ENCODE assay signal across 25 cellular contexts in the genomic region with DNA sequence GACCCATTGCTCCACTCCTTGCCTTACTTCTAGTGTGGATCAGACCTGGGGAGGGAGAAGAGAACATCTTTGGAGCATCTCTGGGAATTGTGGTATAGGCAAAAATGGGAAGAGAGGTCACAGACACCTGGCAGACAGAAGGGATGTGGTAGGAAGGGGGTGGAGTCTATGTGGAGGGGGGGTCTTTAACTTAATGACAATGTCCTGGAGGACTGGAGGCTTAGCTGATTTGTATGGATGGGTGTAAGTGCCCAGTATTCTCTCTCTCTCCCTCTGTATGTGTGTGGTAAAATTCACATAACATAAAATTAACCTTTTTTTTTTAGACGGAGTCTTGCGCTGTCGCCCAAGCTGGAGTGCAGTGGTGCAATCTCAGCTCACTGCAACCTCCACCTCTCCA. TPM values are rescaled to one million over a fixed set of nuclear protein-coding genes. Genes with fewer than 3 reads are reported as not detected.
DNase-seq lines count a peak whose midpoint lies in the region; ATAC-seq and TF ChIP-seq lines count a peak whose summit lies in the region.
"Had no signal": no experiment of that assay in that cellular context is flagged by ENCODE, and none has a peak within 500 bp of the region (broad histone marks: within the 10 kb centered on the region; RNA-seq: fewer than 3 reads in every experiment).

No MANE protein-coding gene starts in this region.

- peaks cover 0 to 6% of the 10 kb centered on the region in 2 donors for H3K4me1 ChIP-seq in uterus

- H3K27ac ChIP-seq in uterus, result peak overlapping the region; percentile 98 to 100
- H3K27ac ChIP-seq: pancreas, SJCRH30 had no signal

- H3K36me3 ChIP-seq in uterus, result no peaks in the 10 kb centered on the region
- H3K36me3 ChIP-seq: pancreas, Peyer's patch, right atrium auricular region, SJCRH30, spleen had no signal

- peaks cover 25% of the 10 kb centered on the region for H3K4me1 Mint-ChIP-seq in activated naive CD4-positive, alpha-beta T cell treated with anti-CD3 and anti-CD28 coated beads, Interleukin-2, amount 50 U/mL, for 24 hours
- peaks cover 10% of the 10 kb centered on the region for H3K4me1 Mint-ChIP-seq in activated naive CD4-positive, alpha-beta T cell treated with anti-CD3 and anti-CD28 coated beads for 36 hours (ENCODE audit: low read depth)
- peaks cover 37% of the 10 kb centered on the region for H3K4me1 Mint-ChIP-seq in endothelial cell (ENCODE audit: unreplicated experiment)
- H3K4me1 Mint-ChIP-seq in naive thymus-derived CD8-positive, alpha-beta T cell, result peaks cover 18 to 36% (median 29%) of the 10 kb centered on the region in 4 donors
- peaks cover 25% of the 10 kb centered on the region for H3K4me1 Mint-ChIP-seq in activated T-cell treated with anti-CD3 and anti-CD28 coated beads, Interleukin-2, amount 50 U/mL, for 72 hours (ENCODE audit: low read depth)

- no peaks in the 10 kb centered on the region for H3K9me3 Mint-ChIP-seq in activated naive CD4-positive, alpha-beta T cell treated with anti-CD3 and anti-CD28 coated beads, Interleukin-2, amount 50 U/mL, for 24 hours
- no peaks in the 10 kb centered on the region for H3K9me3 Mint-ChIP-seq in activated naive CD4-positive, alpha-beta T cell treated with anti-CD3 and anti-CD28 coated beads for 36 hours
- no peaks in the 10 kb centered on the region for H3K9me3 Mint-ChIP-seq in endothelial cell (ENCODE audit: unreplicated experiment)
- H3K9me3 Mint-ChIP-seq in naive thymus-derived CD8-positive, alpha-beta T cell, result no peaks in the 10 kb centered on the region
- H3K9me3 Mint-ChIP-seq in activated T-cell treated with anti-CD3 and anti-CD28 coated beads, Interleukin-2, amount 50 U/mL, for 72 hours, result no peaks in the 10 kb centered on the region
- H3K9me3 Mint-ChIP-seq: memory B cell; stimulated activated memory B cell treated with anti-CD40 and anti-IgM and Interleukin-4, amounts not matched to agents 10 μg/mL and 1 μg/mL and 100 μg/mL, for 72 hours had no signal

- H3K9me3 ChIP-seq in uterus, result no peaks in the 10 kb centered on the region
- H3K9me3 ChIP-seq: pancreas, Peyer's patch, right atrium auricular region, SJCRH30, spleen had no signal

- H3K4me3 ChIP-seq in uterus, result no peak overlapping the region
- H3K4me3 ChIP-seq: pancreas, Peyer's patch, right atrium auricular region, SJCRH30, spleen had no signal

- CTCF ChIA-PET in activated naive CD4-positive, alpha-beta T cell treated with anti-CD3 and anti-CD28 coated beads for 36 hours (lab: Charles Lee), result interaction anchor here (1.1 to 2.7 kb wide), 2 partner anchors 9 to 12 kb away, joined by 3 to 18 read pairs; a partner anchor contains a TSS

- no peak for ATAC-seq in naive thymus-derived CD8-positive, alpha-beta T cell
- ATAC-seq in activated T-cell treated with anti-CD3 and anti-CD28 coated beads, Interleukin-2, amount 50 U/mL, for 72 hours (replicated peaks in 1 of 2), result no peak
- ATAC-seq in HG02938 (IDR thresholded peaks at IDR 0.05; ENCODE audit: unreplicated experiment), result no peak
- ATAC-seq: activated CD8-positive, alpha-beta T cell treated with anti-CD3 and anti-CD28 coated beads, Interleukin-2, amount 10 ng/mL, durations not matched to agents 7 days and 5 days; pancreas; stimulated activated memory B cell treated with anti-CD40 and anti-IgM and Interleukin-4, amounts not matched to agents 10 μg/mL and 1 μg/mL and 100 μg/mL, for 72 hours had no signal

- in situ Hi-C loops in KBM-7 (cut with MboI; ENCODE audit: low pct_unique_long_range_greater_than_20kb, low sequenced_read_pairs), result no loop called here

- intact Hi-C loops in activated naive CD4-positive, alpha-beta T cell treated with anti-CD3 and anti-CD28 coated beads for 36 hours (cut with micrococcal nuclease), result no loop called here
- intact Hi-C loops in uterus (cut with DNase I; ENCODE audit: low total_unique reads), result no loop called here

- H3K27ac Mint-ChIP-seq in activated naive CD4-positive, alpha-beta T cell treated with anti-CD3 and anti-CD28 coated beads, Interleukin-2, amount 50 U/mL, for 24 hours, result peak overlapping the region; percentile 49
- no peak overlapping the region for H3K27ac Mint-ChIP-seq in activated naive CD4-positive, alpha-beta T cell treated with anti-CD3 and anti-CD28 coated beads for 36 hours
- H3K27ac Mint-ChIP-seq in endothelial cell (ENCODE audit: unreplicated experiment), result peak overlapping the region; percentile 30
- H3K27ac Mint-ChIP-seq in naive thymus-derived CD8-positive, alpha-beta T cell, result peak overlapping the region in 6 of 10 donors; percentile 13 to 99 (median 92)
- H3K27ac Mint-ChIP-seq in activated T-cell treated with anti-CD3 and anti-CD28 coated beads, Interleukin-2, amount 50 U/mL, for 72 hours, result no peak overlapping the region
- H3K27ac Mint-ChIP-seq: activated CD8-positive, alpha-beta T cell treated with anti-CD3 and anti-CD28 coated beads, Interleukin-2, amount 10 ng/mL, durations not matched to agents 7 days and 5 days; memory B cell; stimulated activated memory B cell treated with anti-CD40 and anti-IgM and Interleukin-4, amounts not matched to agents 10 μg/mL and 1 μg/mL and 100 μg/mL, for 72 hours had no signal

- H3K36me3 Mint-ChIP-seq in activated naive CD4-positive, alpha-beta T cell treated with anti-CD3 and anti-CD28 coated beads, Interleukin-2, amount 50 U/mL, for 24 hours, result no peaks in the 10 kb centered on the region
- no peaks in the 10 kb centered on the region for H3K36me3 Mint-ChIP-seq in activated naive CD4-positive, alpha-beta T cell treated with anti-CD3 and anti-CD28 coated beads for 36 hours (ENCODE audit: low read depth)
- no peaks in the 10 kb centered on the region for H3K36me3 Mint-ChIP-seq in endothelial cell (ENCODE audit: low read depth, unreplicated experiment)
- no peaks in the 10 kb centered on the region for H3K36me3 Mint-ChIP-seq in naive thymus-derived CD8-positive, alpha-beta T cell
- peaks cover 0 to 1% of the 10 kb centered on the region in 2 donors for H3K36me3 Mint-ChIP-seq in activated T-cell treated with anti-CD3 and anti-CD28 coated beads, Interleukin-2, amount 50 U/mL, for 72 hours (ENCODE audit: insufficient read depth in 2 of 2)
- H3K36me3 Mint-ChIP-seq: memory B cell; stimulated activated memory B cell treated with anti-CD40 and anti-IgM and Interleukin-4, amounts not matched to agents 10 μg/mL and 1 μg/mL and 100 μg/mL, for 72 hours had no signal

- POLR2A ChIA-PET in naive thymus-derived CD8-positive, alpha-beta T cell (lab: Charles Lee), result interaction anchor here (0.7 to 1.4 kb wide), 3 partner anchors 9 to 12 kb away, joined by 3 to 7 read pairs (median 4); a partner anchor contains a TSS

- H3K27me3 Mint-ChIP-seq in activated naive CD4-positive, alpha-beta T cell treated with anti-CD3 and anti-CD28 coated beads, Interleukin-2, amount 50 U/mL, for 24 hours, result no peaks in the 10 kb centered on the region
- H3K27me3 Mint-ChIP-seq in activated naive CD4-positive, alpha-beta T cell treated with anti-CD3 and anti-CD28 coated beads for 36 hours (ENCODE audit: low read depth), result no peaks in the 10 kb centered on the region
- H3K27me3 Mint-ChIP-seq in endothelial cell (ENCODE audit: unreplicated experiment), result peaks cover 14% of the 10 kb centered on the region
- H3K27me3 Mint-ChIP-seq in naive thymus-derived CD8-positive, alpha-beta T cell, result no peaks in the 10 kb centered on the region
- no peaks in the 10 kb centered on the region for H3K27me3 Mint-ChIP-seq in activated T-cell treated with anti-CD3 and anti-CD28 coated beads, Interleukin-2, amount 50 U/mL, for 72 hours (ENCODE audit: low read depth)
- H3K27me3 Mint-ChIP-seq: memory B cell; stimulated activated memory B cell treated with anti-CD40 and anti-IgM and Interleukin-4, amounts not matched to agents 10 μg/mL and 1 μg/mL and 100 μg/mL, for 72 hours had no signal

- no peak overlapping the region for H3K4me3 Mint-ChIP-seq in activated naive CD4-positive, alpha-beta T cell treated with anti-CD3 and anti-CD28 coated beads, Interleukin-2, amount 50 U/mL, for 24 hours
- no peak overlapping the region for H3K4me3 Mint-ChIP-seq in activated naive CD4-positive, alpha-beta T cell treated with anti-CD3 and anti-CD28 coated beads for 36 hours
- no peak overlapping the region for H3K4me3 Mint-ChIP-seq in endothelial cell (ENCODE audit: unreplicated experiment)
- H3K4me3 Mint-ChIP-seq in naive thymus-derived CD8-positive, alpha-beta T cell, result no peak overlapping the region
- H3K4me3 Mint-ChIP-seq in activated T-cell treated with anti-CD3 and anti-CD28 coated beads, Interleukin-2, amount 50 U/mL, for 72 hours, result no peak overlapping the region
- H3K4me3 Mint-ChIP-seq: activated CD8-positive, alpha-beta T cell treated with anti-CD3 and anti-CD28 coated beads, Interleukin-2, amount 10 ng/mL, durations not matched to agents 7 days and 5 days; memory B cell; stimulated activated memory B cell treated with anti-CD40 and anti-IgM and Interleukin-4, amounts not matched to agents 10 μg/mL and 1 μg/mL and 100 μg/mL, for 72 hours had no signal

- H3K27me3 ChIP-seq in uterus, result no peaks in the 10 kb centered on the region
- H3K27me3 ChIP-seq: pancreas, Peyer's patch, right atrium auricular region, SJCRH30, spleen had no signal

- TF ChIP-seq CTCF in endothelial cell (IDR thresholded peaks at IDR 0.05; ENCODE audit: unreplicated experiment) (no peak), uterus (IDR thresholded peaks at IDR 0.05) (no peak)

- no peak for TF ChIP-seq POLR2A in uterus (IDR thresholded peaks at IDR 0.05)

- no peak for DNase-seq in activated naive CD4-positive, alpha-beta T cell treated with anti-CD3 and anti-CD28 coated beads for 36 hours
- no peak for DNase-seq in endothelial cell (ENCODE audit: low spot score)
- DNase-seq in naive thymus-derived CD8-positive, alpha-beta T cell, result no peak
- no peak for DNase-seq in uterus
- no peak for DNase-seq in activated T-cell treated with anti-CD3 and anti-CD28 coated beads, Interleukin-2, amount 50 U/mL, for 72 hours
- DNase-seq in KBM-7, result no peak
- DNase-seq: 8988T; activated CD4-positive, alpha-beta T cell treated with anti-CD3 and anti-CD28 coated beads for 1 hour; activated CD8-positive, alpha-beta T cell treated with anti-CD3 and anti-CD28 coated beads, Interleukin-2, amount 10 ng/mL, durations not matched to agents 7 days and 5 days; activated gamma-delta T cell; activated T-cell treated with anti-CD3 and anti-CD28 coated beads for 4 hours; GDM1; NCI-H1694 treated with DMSO at 0.1 percent for 48 hours; NCI-H526 treated with DMSO at 0.1 percent for 48 hours; pancreas; Peyer's patch; SJCRH30; spleen; stimulated activated CD4-positive, alpha-beta T cell treated with anti-CD3 and anti-CD28 coated beads, Interleukin-2, amount 100 ng/mL, for 48 hours; T-helper 1 cell had no signal

RNA-seq across cellular contexts. Expression of a gene that starts 3.1 kb away (rescaled TPM):
- 10 to 100 TPM; 46.5 to 46.6 TPM for total RNA-seq in activated naive CD4-positive, alpha-beta T cell treated with anti-CD3 and anti-CD28 coated beads for 36 hours
- total RNA-seq in endothelial cell (ENCODE audit: unreplicated experiment), result 160 TPM
- 100 to 1,000 TPM; 149 to 156 TPM for total RNA-seq in naive thymus-derived CD8-positive, alpha-beta T cell
- 10 to 100 TPM; 29.2 to 45.1 (median 40.7) TPM for polyA plus RNA-seq in naive thymus-derived CD8-positive, alpha-beta T cell
- total RNA-seq in uterus, result 100 to 1,000 TPM in 1 of 4 donors, 10 to 100 TPM in 3; 17.4 to 121 (median 43.8) TPM
- total RNA-seq in activated T-cell treated with anti-CD3 and anti-CD28 coated beads, Interleukin-2, amount 50 U/mL, for 72 hours, result 10 to 100 TPM; 65.1 to 71.2 TPM

RNA-seq across cellular contexts. Expression of a gene that starts 9.6 kb away (rescaled TPM):
- 10 to 100 TPM; 54.6 to 55.0 TPM for total RNA-seq in activated naive CD4-positive, alpha-beta T cell treated with anti-CD3 and anti-CD28 coated beads for 36 hours
- 29.9 TPM for total RNA-seq in endothelial cell (ENCODE audit: unreplicated experiment)
- 10 to 100 TPM; 42.4 to 45.1 TPM for total RNA-seq in naive thymus-derived CD8-positive, alpha-beta T cell
- polyA plus RNA-seq in naive thymus-derived CD8-positive, alpha-beta T cell, result 10 to 100 TPM in 2 of 3 donors, 1 to 10 TPM in 1; 6.2 to 23.7 (median 13.5) TPM
- total RNA-seq in uterus, result 10 to 100 TPM in 3 of 4 donors, 1 to 10 TPM in 1; 1.8 to 58.2 (median 15.5) TPM
- total RNA-seq in activated T-cell treated with anti-CD3 and anti-CD28 coated beads, Interleukin-2, amount 50 U/mL, for 72 hours, result 10 to 100 TPM; 42.6 to 51.4 TPM

RNA-seq across cellular contexts. Expression of a gene that starts 29.0 kb away (rescaled TPM):
- total RNA-seq in activated naive CD4-positive, alpha-beta T cell treated with anti-CD3 and anti-CD28 coated beads for 36 hours, result 100 to 1,000 TPM; 182 to 194 TPM
- 43.2 TPM for total RNA-seq in endothelial cell (ENCODE audit: unreplicated experiment)
- 10 to 100 TPM; 64.0 to 71.2 TPM for total RNA-seq in naive thymus-derived CD8-positive, alpha-beta T cell
- 10 to 100 TPM; 44.1 to 87.9 (median 74.0) TPM for polyA plus RNA-seq in naive thymus-derived CD8-positive, alpha-beta T cell
- total RNA-seq in uterus, result 10 to 100 TPM; 15.4 to 54.0 (median 27.4) TPM
- total RNA-seq in activated T-cell treated with anti-CD3 and anti-CD28 coated beads, Interleukin-2, amount 50 U/mL, for 72 hours, result 100 to 1,000 TPM in 1 of 2 donors, 10 to 100 TPM in 1; 98.2 to 124 TPM

RNA-seq across cellular contexts. Expression of a gene that starts 58.1 kb away (rescaled TPM):
- 1 to 10 TPM; 8.7 to 8.8 TPM for total RNA-seq in activated naive CD4-positive, alpha-beta T cell treated with anti-CD3 and anti-CD28 coated beads for 36 hours
- total RNA-seq in endothelial cell (ENCODE audit: unreplicated experiment), result 25.1 TPM
- 10 to 100 TPM; 21.2 to 22.0 TPM for total RNA-seq in naive thymus-derived CD8-positive, alpha-beta T cell
- polyA plus RNA-seq in naive thymus-derived CD8-positive, alpha-beta T cell, result 10 to 100 TPM; 14.6 to 22.0 (median 16.8) TPM
- 10 to 100 TPM in 3 of 4 donors, 1 to 10 TPM in 1; 3.8 to 28.4 (median 15.6) TPM for total RNA-seq in uterus
- 10 to 100 TPM; 11.8 to 14.0 TPM for total RNA-seq in activated T-cell treated with anti-CD3 and anti-CD28 coated beads, Interleukin-2, amount 50 U/mL, for 72 hours

Comparison
In these comparisons a context has a peak if more than half of its experiments do, and no peak if none do; other contexts are left out.
1. H3K27ac Mint-ChIP-seq: peak in activated naive CD4-positive, alpha-beta T cell treated with anti-CD3 and anti-CD28 coated beads, Interleukin-2, amount 50 U/mL, for 24 hours (single experiment), endothelial cell (single experiment) and naive thymus-derived CD8-positive, alpha-beta T cell (6 of 10); none in activated naive CD4-positive, alpha-beta T cell treated with anti-CD3 and anti-CD28 coated beads for 36 hours (single experiment) and activated T-cell treated with anti-CD3 and anti-CD28 coated beads, Interleukin-2, amount 50 U/mL, for 72 hours (single experiment).